In the genomic region with DNA sequence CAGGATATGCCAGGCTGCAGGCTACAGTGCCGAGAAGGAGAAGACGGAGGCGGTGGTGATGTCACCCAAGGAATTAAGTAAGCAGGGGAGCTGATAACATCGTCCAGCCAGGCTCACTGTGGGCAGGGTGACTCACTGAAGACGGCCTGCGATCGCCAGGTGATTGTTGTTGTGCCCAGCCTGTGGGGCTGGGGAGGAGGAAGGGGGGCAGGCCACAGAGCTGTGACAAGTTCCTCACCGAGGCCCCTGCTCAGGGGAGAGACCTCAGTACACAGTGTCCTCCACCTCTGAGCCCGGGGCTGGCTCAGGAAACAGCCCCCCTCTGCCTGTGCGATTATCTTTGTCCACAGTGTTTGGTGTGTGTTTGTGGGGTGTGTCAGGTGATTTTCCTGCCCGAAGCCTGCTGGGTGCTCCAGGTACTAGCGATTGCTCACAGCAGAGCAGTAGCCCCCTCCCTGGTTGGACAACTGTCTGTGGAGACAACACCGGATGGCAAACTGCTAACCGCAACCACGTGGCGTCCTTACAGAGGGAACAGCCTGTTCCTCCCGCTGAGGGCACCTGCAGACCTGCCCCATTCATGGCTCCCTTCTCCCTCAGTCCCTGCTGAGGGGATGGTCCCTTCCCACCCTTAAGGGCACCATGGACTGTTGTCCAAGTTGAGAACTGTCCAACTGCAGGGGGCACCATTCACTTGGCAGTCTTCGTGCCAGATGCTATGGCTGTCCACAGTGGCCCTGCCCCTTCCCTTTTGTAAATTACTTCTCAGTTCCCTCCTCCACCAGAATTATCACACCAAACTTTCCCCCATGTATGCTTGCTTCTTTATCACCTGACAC, we compare ENCODE assay signal across 8 cellular contexts.
A peak's percentile ranks its signal among the peaks of the same experiment; 100 is the strongest.
DNase-seq lines count a peak whose midpoint lies in the region; ATAC-seq, FAIRE-seq and TF ChIP-seq lines count a peak whose summit lies in the region.

No MANE protein-coding gene starts in this region.

- H3K27ac ChIP-seq in pancreas (peak overlapping the region in 2 of 4 donors; percentile 51 to 67), thyroid gland (peak overlapping the region; percentile 30 to 56 (median 50))

- H3K27me3 ChIP-seq in pancreas (no peaks in the 10 kb centered on the region), thyroid gland (no peaks in the 10 kb centered on the region)

- H3K4me1 ChIP-seq in pancreas (peaks cover 0 to 20% (median 0%) of the 10 kb centered on the region in 3 donors), thyroid gland (peaks cover 0 to 55% of the 10 kb centered on the region in 2 donors)

- H3K4me1 Mint-ChIP-seq in activated T-helper 17 cell treated with anti-CD3 and anti-CD28 coated beads, Interleukin-2, amount 50 U/mL, for 72 hours: peaks cover 67% of the 10 kb centered on the region

- H3K9me3 Mint-ChIP-seq in activated T-helper 17 cell treated with anti-CD3 and anti-CD28 coated beads, Interleukin-2, amount 50 U/mL, for 72 hours: no peaks in the 10 kb centered on the region

- TF ChIP-seq POLR2A in thyroid gland (IDR thresholded peaks at IDR 0.05): no peak

- peak; percentile 62 for FAIRE-seq in RCC 7860 (lab: Jason Lieb, UNC)
- no peak for FAIRE-seq in pancreas (lab: Jason Lieb, UNC)

- H3K27me3 Mint-ChIP-seq in activated T-helper 17 cell treated with anti-CD3 and anti-CD28 coated beads, Interleukin-2, amount 50 U/mL, for 72 hours: no peaks in the 10 kb centered on the region

- intact Hi-C loops in pancreas (cut with DNase I) (loop anchor here in 1 of 3 donors (10.0 kb wide), 1 partner anchor 94 kb away; a partner anchor contains a TSS), thyroid gland (cut with DNase I) (loop anchor here (5.0 to 10.0 kb wide), 3 partner anchors 101 to 354 kb away; no protein-coding TSS in a partner anchor)

- H3K36me3 ChIP-seq in pancreas (no peaks in the 10 kb centered on the region), thyroid gland (no peaks in the 10 kb centered on the region)

- TF ChIP-seq CTCF in GM12874 (IDR thresholded peaks at IDR 0.05; ENCODE audit: insufficient read depth, low read depth, low read length): peak; percentile 46
- TF ChIP-seq CTCF in fibroblast of the aortic adventitia (IDR thresholded peaks at IDR 0.05; ENCODE audit: insufficient read depth, low read length): peak; percentile 12
- TF ChIP-seq CTCF in pancreas (IDR thresholded peaks at IDR 0.05): no peak
- peak in 4 of 6 experiments; percentile 36 to 61 (median 46) for TF ChIP-seq CTCF in thyroid gland (IDR thresholded peaks at IDR 0.05)

- H3K4me3 ChIP-seq in fibroblast of the aortic adventitia (ENCODE audit: low read depth, low read length): no peak overlapping the region
- no peak overlapping the region for H3K4me3 ChIP-seq in pancreas
- H3K4me3 ChIP-seq in thyroid gland (replicated peaks in 1 of 3): no peak overlapping the region

- DNase-seq in RCC 7860 (ENCODE audit: low spot score): peak; percentile 90
- peak; percentile 86 for DNase-seq in fibroblast of the aortic adventitia (ENCODE audit: low read depth)
- peak in 4 of 6 donors; percentile 63 to 69 (median 65) for DNase-seq in pancreas
- DNase-seq in thyroid gland: peak; percentile 60 to 67
- DNase-seq in NCI-H2227 treated with DMSO at 0.1 percent for 48 hours (lab: John Stamatoyannopoulos, UW): no peak

- ATAC-seq in HG03095 (IDR thresholded peaks at IDR 0.05; ENCODE audit: unreplicated experiment) (peak; percentile 43), pancreas (peak; percentile 62 to 80 (median 72))
- peak; percentile 73 for ATAC-seq in activated T-helper 17 cell treated with anti-CD3 and anti-CD28 coated beads, Interleukin-2, amount 50 U/mL, for 72 hours (replicated peaks)

- WGBS in pancreas, 2 donors: 46 to 54% methylated on average over 18 of the region's 18 CpGs
- 54 to 73% methylated on average over 14 to 18 of the region's 18 CpGs for WGBS in thyroid gland, 2 donors

- H3K36me3 Mint-ChIP-seq in activated T-helper 17 cell treated with anti-CD3 and anti-CD28 coated beads, Interleukin-2, amount 50 U/mL, for 72 hours (ENCODE audit: low read depth): peaks cover 42% of the 10 kb centered on the region

- H3K27ac Mint-ChIP-seq in activated T-helper 17 cell treated with anti-CD3 and anti-CD28 coated beads, Interleukin-2, amount 50 U/mL, for 72 hours: peak overlapping the region; percentile 87

- no peaks in the 10 kb centered on the region for H3K9me3 ChIP-seq in pancreas
- H3K9me3 ChIP-seq in thyroid gland: no peaks in the 10 kb centered on the region

- peak overlapping the region; percentile 83 for H3K4me3 Mint-ChIP-seq in activated T-helper 17 cell treated with anti-CD3 and anti-CD28 coated beads, Interleukin-2, amount 50 U/mL, for 72 hours

Comparison
In these comparisons a context has a peak if more than half of its experiments do, and no peak if none do; other contexts are left out.
1. CTCF ChIP-seq: peak in GM12874 (single experiment), fibroblast of the aortic adventitia (single experiment) and thyroid gland (4 of 6); none in pancreas (0 of 4).
2. Peak in every context shown above with its lines, with median percentiles within 50 percentile points of each other: ATAC-seq.